ENCODE assay signal across 14 cellular contexts in genomic region chr16:78005881-78006280, GRCh38. TPM values are rescaled to one million over a fixed set of nuclear protein-coding genes. Genes with fewer than 3 reads are reported as not detected.
DNase-seq lines count a peak whose midpoint lies in the region; ATAC-seq and TF ChIP-seq lines count a peak whose summit lies in the region.
"Had no signal": no experiment of that assay in that cellular context is flagged by ENCODE, and none has a peak within 500 bp of the region (broad histone marks: within the 10 kb centered on the region; RNA-seq: fewer than 3 reads in every experiment).

No MANE protein-coding gene starts in this region.

- no peak for ATAC-seq in stimulated activated naive CD8-positive, alpha-beta T cell treated with anti-CD3 and anti-CD28 coated beads, Interleukin-15, Interleukin-2, amounts not matched to agents 100 U/mL and 50 U/mL, for 24 hours
- ATAC-seq in stimulated activated naive CD8-positive, alpha-beta T cell treated with anti-CD3 and anti-CD28 coated beads, Interleukin-15, amount 100 ng/mL, for 72 hours = no peak
- ATAC-seq in IMR-90 (ENCODE audit: low read depth) (no peak), upper lobe of right lung (no peak), GM19395 (IDR thresholded peaks at IDR 0.05; ENCODE audit: unreplicated experiment) (no peak)
- ATAC-seq: gastroesophageal sphincter, lower lobe of right lung had no signal

- H3K4me3 Mint-ChIP-seq in stimulated activated naive CD8-positive, alpha-beta T cell treated with anti-CD3 and anti-CD28 coated beads, Interleukin-15, amount 100 ng/mL, for 72 hours = no peak overlapping the region
- H3K4me3 Mint-ChIP-seq: activated T-cell treated with anti-CD3 and anti-CD28 coated beads, Interleukin-2, amount 50 U/mL, for 24 hours had no signal

- no peak overlapping the region for H4K8ac ChIP-seq in IMR-90 (ENCODE audit: low read depth in 2 of 2, low read length in 2 of 2)
- no peak overlapping the region for H4K8ac ChIP-seq in mesenchymal stem cell (ENCODE audit: low read length)

- H2AFZ ChIP-seq in IMR-90 (replicated peaks; ENCODE audit: low read length, poor library complexity) = no peak overlapping the region
- H2AFZ ChIP-seq in mesenchymal stem cell (ENCODE audit: low read depth, low read length) = no peak overlapping the region

- POLR2A ChIA-PET in IMR-90 (lab: Charles Lee; ENCODE audit: unreplicated experiment) = no interaction called here

- H2BK5ac ChIP-seq in IMR-90 (ENCODE audit: low read depth, low read length, poor library complexity, severe bottlenecking) = no peak overlapping the region
- H2BK5ac ChIP-seq in mesenchymal stem cell (ENCODE audit: low read depth, low read length, poor library complexity, severe bottlenecking) = no peak overlapping the region

- peaks cover 4% of the 10 kb centered on the region for H3K27me3 Mint-ChIP-seq in stimulated activated naive CD8-positive, alpha-beta T cell treated with anti-CD3 and anti-CD28 coated beads, Interleukin-15, amount 100 ng/mL, for 72 hours

- CTCF ChIA-PET in IMR-90 (lab: Yijun Ruan, JAX) = no interaction called here

- H3K36me3 ChIP-seq in IMR-90 (ENCODE audit: control insufficient read depth, insufficient read depth, low read length) = no peaks in the 10 kb centered on the region
- H3K36me3 ChIP-seq in WERI-Rb-1 = no peaks in the 10 kb centered on the region
- H3K36me3 ChIP-seq in upper lobe of right lung = no peaks in the 10 kb centered on the region
- no peaks in the 10 kb centered on the region for H3K36me3 ChIP-seq in mesenchymal stem cell (ENCODE audit: control insufficient read depth in 1 of 2, insufficient read depth in 2 of 2, low read depth in 1 of 2, low read length in 2 of 2)
- H3K36me3 ChIP-seq: gastroesophageal sphincter, lower lobe of right lung had no signal

- H3K23ac ChIP-seq in IMR-90 (ENCODE audit: low read depth, low read length) = no peak overlapping the region
- H3K23ac ChIP-seq in mesenchymal stem cell (ENCODE audit: low read length in 2 of 2) = no peak overlapping the region

- H3K4me1 Mint-ChIP-seq in stimulated activated naive CD8-positive, alpha-beta T cell treated with anti-CD3 and anti-CD28 coated beads, Interleukin-15, amount 100 ng/mL, for 72 hours = peaks cover 8% of the 10 kb centered on the region

- no peak overlapping the region for H2AK5ac ChIP-seq in IMR-90 (ENCODE audit: low read depth, low read length)
- no peak overlapping the region for H2AK5ac ChIP-seq in mesenchymal stem cell (ENCODE audit: low read length, severe bottlenecking)

- no peak overlapping the region for H2BK12ac ChIP-seq in mesenchymal stem cell (ENCODE audit: low read length in 2 of 2)

- no peak overlapping the region for H3K56ac ChIP-seq in IMR-90 (ENCODE audit: extremely low read depth, insufficient read depth, low read length)

- H2BK120ac ChIP-seq in IMR-90 (ENCODE audit: low read depth, low read length) (no peak overlapping the region), mesenchymal stem cell (ENCODE audit: low read depth, low read length) (no peak overlapping the region)

- no peaks in the 10 kb centered on the region for H3K9me3 Mint-ChIP-seq in stimulated activated naive CD8-positive, alpha-beta T cell treated with anti-CD3 and anti-CD28 coated beads, Interleukin-15, amount 100 ng/mL, for 72 hours
- H3K9me3 Mint-ChIP-seq: activated T-cell treated with anti-CD3 and anti-CD28 coated beads, Interleukin-2, amount 50 U/mL, for 24 hours had no signal

- H3K4ac ChIP-seq in IMR-90 (ENCODE audit: low read depth, low read length) (no peak overlapping the region), mesenchymal stem cell (ENCODE audit: low read depth in 1 of 2, low read length in 2 of 2) (no peak overlapping the region)

- TF ChIP-seq RAD21 in IMR-90 (IDR thresholded peaks at IDR 0.05; ENCODE audit: low read length) = no peak

- H3K27ac ChIP-seq in IMR-90 (ENCODE audit: insufficient read depth, low read length) (no peak overlapping the region), WERI-Rb-1 (no peak overlapping the region), upper lobe of right lung (no peak overlapping the region), mesenchymal stem cell (ENCODE audit: low read length, poor library complexity, severe bottlenecking) (no peak overlapping the region)
- H3K27ac ChIP-seq: gastroesophageal sphincter, lower lobe of right lung had no signal

- H3K14ac ChIP-seq in IMR-90 (replicated peaks; ENCODE audit: low read depth, low read length) (no peak overlapping the region), mesenchymal stem cell (ENCODE audit: low read length in 2 of 2) (no peak overlapping the region)

- dilution Hi-C loops in IMR-90 (cut with HindIII; ENCODE audit: low sequenced_read_pairs, unreplicated experiment) = no loop called here

- intact Hi-C loops in IMR-90 (cut with micrococcal nuclease) (no loop called here), upper lobe of right lung (cut with DNase I) (no loop called here)

- H3K9ac ChIP-seq in IMR-90 (ENCODE audit: low read depth, low read length) (no peak overlapping the region), mesenchymal stem cell (ENCODE audit: low read length) (no peak overlapping the region)

- H3K4me2 ChIP-seq in IMR-90 (ENCODE audit: low read depth, low read length) (no peak overlapping the region), mesenchymal stem cell (ENCODE audit: low read length, poor library complexity, severe bottlenecking) (no peak overlapping the region)

- 69% methylated on average over 3 of the region's 5 CpGs; no CpG with 5 or more reads in 1 of the 2 experiments for WGBS in IMR-90 (ENCODE audit: extremely low coverage in 2 of 2, insufficient read length in 1 of 2), 2 experiments
- WGBS in mesenchymal stem cell = 89% methylated on average over 4 of the region's 5 CpGs

- no peak overlapping the region for H3K27ac Mint-ChIP-seq in stimulated activated naive CD8-positive, alpha-beta T cell treated with anti-CD3 and anti-CD28 coated beads, Interleukin-15, amount 100 ng/mL, for 72 hours
- H3K27ac Mint-ChIP-seq: activated T-cell treated with anti-CD3 and anti-CD28 coated beads, Interleukin-2, amount 50 U/mL, for 24 hours had no signal

- no peaks in the 10 kb centered on the region for H4K20me1 ChIP-seq in IMR-90 (ENCODE audit: insufficient read depth, low read length)

- H2BK15ac ChIP-seq in IMR-90 (ENCODE audit: low read depth, low read length) (no peak overlapping the region), mesenchymal stem cell (ENCODE audit: low read depth, poor library complexity, severe bottlenecking) (no peak overlapping the region)

- H3K4me3 ChIP-seq in IMR-90 (ENCODE audit: insufficient read depth, low read depth, low read length) (no peak overlapping the region), WERI-Rb-1 (ENCODE audit: low read depth, low read length) (no peak overlapping the region), upper lobe of right lung (no peak overlapping the region), mesenchymal stem cell (ENCODE audit: insufficient read depth in 1 of 2, low read depth in 1 of 2, low read length in 2 of 2) (no peak overlapping the region)
- H3K4me3 ChIP-seq: gastroesophageal sphincter, lower lobe of right lung had no signal

- H2BK20ac ChIP-seq in IMR-90 (ENCODE audit: low read depth, low read length) = no peak overlapping the region

- H3K9me3 ChIP-seq in IMR-90 (ENCODE audit: control insufficient read depth, insufficient read depth, low read length) (no peaks in the 10 kb centered on the region), WERI-Rb-1 (ENCODE audit: severe bottlenecking) (no peaks in the 10 kb centered on the region), upper lobe of right lung (no peaks in the 10 kb centered on the region), mesenchymal stem cell (ENCODE audit: control insufficient read depth, low read length) (no peaks in the 10 kb centered on the region)
- H3K9me3 ChIP-seq: gastroesophageal sphincter, lower lobe of right lung had no signal

- no peak overlapping the region for H4K5ac ChIP-seq in IMR-90 (ENCODE audit: low read depth, low read length)

- H3K4me1 ChIP-seq in IMR-90 (ENCODE audit: control insufficient read depth, insufficient read depth, low read length) (no peaks in the 10 kb centered on the region), upper lobe of right lung (no peaks in the 10 kb centered on the region), mesenchymal stem cell (ENCODE audit: control insufficient read depth, insufficient read depth, low read depth, low read length) (no peaks in the 10 kb centered on the region)
- H3K4me1 ChIP-seq: lower lobe of right lung had no signal

- in situ Hi-C loops in IMR-90 (cut with MboI; ENCODE audit: low sequenced_read_pairs) = loop anchor here (25.0 kb wide), 1 partner anchor 769 kb away; no protein-coding TSS in a partner anchor

- no peak overlapping the region for H2AK9ac ChIP-seq in IMR-90 (replicated peaks; ENCODE audit: low read depth, low read length, poor library complexity)

- H3K27me3 ChIP-seq in IMR-90 (ENCODE audit: control insufficient read depth, insufficient read depth, low read length) = peaks cover 4% of the 10 kb centered on the region
- no peaks in the 10 kb centered on the region for H3K27me3 ChIP-seq in WERI-Rb-1 (ENCODE audit: insufficient read depth, low read depth, severe bottlenecking)
- no peaks in the 10 kb centered on the region for H3K27me3 ChIP-seq in upper lobe of right lung
- no peaks in the 10 kb centered on the region for H3K27me3 ChIP-seq in mesenchymal stem cell (ENCODE audit: control insufficient read depth in 1 of 2, insufficient read depth in 1 of 2, low read length in 2 of 2)

- peak; percentile 9 for DNase-seq in stimulated activated naive CD8-positive, alpha-beta T cell treated with anti-CD3 and anti-CD28 coated beads, Interleukin-15, Interleukin-2, amounts not matched to agents 100 U/mL and 50 U/mL, for 24 hours
- no peak for DNase-seq in stimulated activated naive CD8-positive, alpha-beta T cell treated with anti-CD3 and anti-CD28 coated beads, Interleukin-15, amount 100 ng/mL, for 72 hours
- DNase-seq in IMR-90 (no peak), WERI-Rb-1 (peak; percentile 49), upper lobe of right lung (no peak), SHP77 treated with DMSO at 0.1 percent for 48 hours (lab: John Stamatoyannopoulos, UW) (no peak), mesenchymal stem cell (no peak)
- DNase-seq: activated T-cell treated with anti-CD3 and anti-CD28 coated beads, Interleukin-2, amount 50 U/mL, for 24 hours; GDM1; lower lobe of right lung had no signal

- no peaks in the 10 kb centered on the region for H3K9me1 ChIP-seq in IMR-90 (ENCODE audit: insufficient read depth, low read length)

- TF ChIP-seq POLR2A in IMR-90 (IDR thresholded peaks at IDR 0.05; ENCODE audit: low read depth, low read length) = no peak

- no TSS peak for BruUV-seq in IMR-90 (replicated peaks; lab: Mats Ljungman, UMichigan)

- H3K18ac ChIP-seq in IMR-90 (ENCODE audit: low read depth, low read length) (no peak overlapping the region), mesenchymal stem cell (ENCODE audit: low read depth in 1 of 2, low read length in 2 of 2) (no peak overlapping the region)

- no peak overlapping the region for H4K91ac ChIP-seq in IMR-90 (ENCODE audit: insufficient read depth, low read depth, low read length)
- H4K91ac ChIP-seq in mesenchymal stem cell (ENCODE audit: low read length) = no peak overlapping the region

- H3K79me1 ChIP-seq in IMR-90 (ENCODE audit: low read depth in 1 of 2, low read length in 2 of 2) (no peaks in the 10 kb centered on the region), mesenchymal stem cell (replicated peaks; ENCODE audit: low read length, poor library complexity, severe bottlenecking) (no peaks in the 10 kb centered on the region)

- TF ChIP-seq CTCF in IMR-90 (conservative IDR thresholded peaks at IDR 0.05; ENCODE audit: low read depth, low read length) (0 out of 2 replicates have a peak, but pooled peaks have one; percentile 13), WERI-Rb-1 (IDR thresholded peaks at IDR 0.05; ENCODE audit: low read depth, low read length) (peak; percentile 68), upper lobe of right lung (IDR thresholded peaks at IDR 0.05) (peak; percentile 26)

RNA-seq across cellular contexts. Expression of gene CLEC3A, which starts 16.5 kb away (rescaled TPM):
- total RNA-seq in IMR-90 (2012; rRNA removed) (not detected in 2 replicates), upper lobe of right lung (not detected)
- polyA plus RNA-seq in IMR-90 (2012; rRNA removed) = not detected in 2 replicates
- polyA plus RNA-seq in IMR-90 (2012; cell fraction: cytosol; rRNA removed) = not detected in 2 replicates
- not detected in 2 replicates for polyA plus RNA-seq in IMR-90 (2012; cell fraction: nucleus; rRNA removed; ENCODE audit: low replicate concordance)
- polyA plus RNA-seq in mesenchymal stem cell (2013, experiment 1 of 2) = 0.44 TPM
- polyA plus RNA-seq in mesenchymal stem cell (2013, experiment 2 of 2) = 0.34 TPM
- total RNA-seq: cerebellum, lower lobe of right lung, renal cortical epithelial cell had no signal

Comparison
In these comparisons a context has a peak if more than half of its experiments do, and no peak if none do; other contexts are left out.
1. DNase-seq: peak in stimulated activated naive CD8-positive, alpha-beta T cell treated with anti-CD3 and anti-CD28 coated beads, Interleukin-15, Interleukin-2, amounts not matched to agents 100 U/mL and 50 U/mL, for 24 hours (single experiment) and WERI-Rb-1 (single experiment); none in stimulated activated naive CD8-positive, alpha-beta T cell treated with anti-CD3 and anti-CD28 coated beads, Interleukin-15, amount 100 ng/mL, for 72 hours (0 of 2), IMR-90 (single experiment), upper lobe of right lung (single experiment), SHP77 treated with DMSO at 0.1 percent for 48 hours (single experiment) and mesenchymal stem cell (single experiment).
2. CTCF ChIP-seq: peak in every context shown above with its lines; median percentile 68 in WERI-Rb-1; 26 in upper lobe of right lung; 13 in IMR-90.